ENCODE assay signal across 31 cellular contexts in genomic region chr1:19655718-19656080, GRCh38. TPM values are rescaled to one million over a fixed set of nuclear protein-coding genes. Genes with fewer than 3 reads are reported as not detected.
"Had no signal": no experiment of that assay in that cellular context is flagged by ENCODE, and none has a peak within 500 bp of the region (broad histone marks: within the 10 kb centered on the region; RNA-seq: fewer than 3 reads in every experiment).

No MANE protein-coding gene starts in this region.

- DNase-seq: activated CD4-positive, alpha-beta T cell treated with anti-CD3 and anti-CD28 coated beads, Interleukin-2, amount 50 U/mL, for 1 hour; activated CD4-positive, CD25-positive, alpha-beta regulatory T cell treated with anti-CD3 and anti-CD28 coated beads, Interleukin-2, amount 50 U/mL, for 72 hours; activated CD8-positive, alpha-beta memory T cell treated with anti-CD3 and anti-CD28 coated beads, Interleukin-2, amount 50 U/mL, for 4 hours; activated CD8-positive, alpha-beta T cell treated with anti-CD3 and anti-CD28 coated beads for 36 hours; activated gamma-delta T cell; activated naive CD4-positive, alpha-beta T cell treated with anti-CD3 and anti-CD28 coated beads, Interleukin-2, amount 50 U/mL, for 16 hours; activated naive CD8-positive, alpha-beta T cell treated with anti-CD3 and anti-CD28 coated beads, Interleukin-2, amount 10 ng/mL, durations not matched to agents 7 days and 5 days; adrenal gland; aorta; caudate nucleus; IMR-90; KG1; NCI-H1048; NCI-H2107; NCI-H2171 treated with DMSO at 0.1 percent for 48 hours; NCI-H345; NCI-H510A; NCI-H526 treated with DMSO at 0.1 percent for 48 hours; NCI-H82; Right ventricle myocardium superior; RPMI8226; SJCRH30; T-helper 9 cell had no signal

- H3K9me3 Mint-ChIP-seq: activated CD8-positive, alpha-beta T cell treated with anti-CD3 and anti-CD28 coated beads for 36 hours; activated naive CD8-positive, alpha-beta T cell treated with anti-CD3 and anti-CD28 coated beads, Interleukin-2, amount 10 ng/mL, durations not matched to agents 7 days and 5 days; T-helper 1 cell treated with Interleukin-12 subunit alpha and Interleukin-12 subunit beta and Interleukin-4 antibody, amounts not matched to agents 30 μg/mL and 1 μg/mL, for 36 hours; WTC11 had no signal

- H3K36me3 Mint-ChIP-seq: WTC11 had no signal

- H3K4me3 Mint-ChIP-seq: activated CD8-positive, alpha-beta T cell treated with anti-CD3 and anti-CD28 coated beads for 36 hours; activated naive CD8-positive, alpha-beta T cell treated with anti-CD3 and anti-CD28 coated beads, Interleukin-2, amount 10 ng/mL, durations not matched to agents 7 days and 5 days; T-helper 1 cell treated with Interleukin-12 subunit alpha and Interleukin-12 subunit beta and Interleukin-4 antibody, amounts not matched to agents 30 μg/mL and 1 μg/mL, for 36 hours; WTC11 had no signal

- H3K27ac Mint-ChIP-seq: activated CD8-positive, alpha-beta T cell treated with anti-CD3 and anti-CD28 coated beads for 36 hours; activated naive CD8-positive, alpha-beta T cell treated with anti-CD3 and anti-CD28 coated beads, Interleukin-2, amount 10 ng/mL, durations not matched to agents 7 days and 5 days; T-helper 1 cell treated with Interleukin-12 subunit alpha and Interleukin-12 subunit beta and Interleukin-4 antibody, amounts not matched to agents 30 μg/mL and 1 μg/mL, for 36 hours; WTC11 had no signal

- ATAC-seq: activated CD8-positive, alpha-beta T cell treated with anti-CD3 and anti-CD28 coated beads for 36 hours; SK-N-SH treated with all-trans-retinoic acid at 6 μM for 48 hours; WTC11 had no signal

RNA-seq across cellular contexts. Expression of gene HTR6, which starts 9.0 kb away (rescaled TPM):
- total RNA-seq: activated CD8-positive, alpha-beta T cell treated with anti-CD3 and anti-CD28 coated beads for 36 hours; adrenal gland; breast epithelium; chondrocyte; IMR-90; LHCN-M2; M059J; OCI-LY7; Right ventricle myocardium superior; SJCRH30 had no signal

RNA-seq across cellular contexts. Expression of gene NBL1, which starts 11.6 kb away (rescaled TPM):
- total RNA-seq: OCI-LY7 had no signal
